ENCODE assay signal across 32 cellular contexts in the genomic region with DNA sequence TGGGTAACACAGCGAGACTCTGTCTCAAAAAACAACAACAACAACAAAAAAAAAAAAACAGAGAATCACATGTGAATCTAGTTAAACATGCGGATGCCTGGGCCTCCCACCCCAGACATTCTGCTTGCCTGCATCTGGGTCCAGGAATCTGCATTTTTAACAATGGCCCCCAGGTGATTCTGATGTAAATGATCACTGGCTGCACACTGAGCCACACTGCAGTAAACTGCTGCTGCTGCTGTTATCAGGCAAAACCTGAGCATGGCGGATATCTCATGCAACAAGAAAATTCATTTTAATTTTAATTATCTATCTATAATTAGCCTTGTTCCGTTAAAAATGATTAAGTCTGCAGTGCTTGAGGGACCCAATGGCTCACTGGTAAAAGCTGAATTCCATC.
"Had no signal": no experiment of that assay in that cellular context is flagged by ENCODE, and none has a peak within 500 bp of the region (broad histone marks: within the 10 kb centered on the region; RNA-seq: fewer than 3 reads in every experiment).

No MANE protein-coding gene starts in this region.

- H3K4me1 Mint-ChIP-seq: activated CD8-positive, alpha-beta memory T cell treated with anti-CD3 and anti-CD28 coated beads, Interleukin-2, amount 10 ng/mL, durations not matched to agents 7 days and 5 days; central memory CD8-positive, alpha-beta T cell had no signal

- H3K9me3 Mint-ChIP-seq: activated naive CD4-positive, alpha-beta T cell treated with anti-CD3 and anti-CD28 coated beads, Interleukin-2, amount 50 U/mL, for 24 hours had no signal

- H3K36me3 ChIP-seq: ascending aorta, MG63, SJSA1 had no signal

- H3K36me3 Mint-ChIP-seq: activated naive CD4-positive, alpha-beta T cell treated with anti-CD3 and anti-CD28 coated beads, Interleukin-2, amount 50 U/mL, for 24 hours had no signal

- H3K27me3 ChIP-seq: ascending aorta, body of pancreas, MG63 had no signal

- H3K9me3 ChIP-seq: ascending aorta, body of pancreas, MG63, SJSA1 had no signal

- DNase-seq: activated CD4-positive, alpha-beta T cell treated with anti-CD3 and anti-CD28 coated beads for 48 hours; activated CD4-positive, alpha-beta T cell treated with anti-CD3 and anti-CD28 coated beads, Interleukin-2, amount 50 U/mL, for 48 hours; activated CD4-positive, CD25-positive, alpha-beta regulatory T cell treated with anti-CD3 and anti-CD28 coated beads, Interleukin-2, amount 50 U/mL, for 72 hours; activated CD8-positive, alpha-beta memory T cell treated with anti-CD3 and anti-CD28 coated beads, Interleukin-2, amount 10 ng/mL, durations not matched to agents 7 days and 5 days; activated effector memory CD4-positive, alpha-beta T cell treated with Interleukin-2 at 50 U/mL for 16 hours; activated naive CD4-positive, alpha-beta T cell; activated T-cell treated with anti-CD3 and anti-CD28 coated beads, Interleukin-2, amount 50 U/mL, for 24 hours; amniotic stem cell; body of pancreas; MG63; MV-4-11; NCI-H1092 treated with DMSO at 0.1 percent for 48 hours; NCI-H1417 treated with DMSO at 0.1 percent for 48 hours; NCI-H1694; NCI-H2029; NCI-H2107; NCI-H510A treated with DMSO at 0.1 percent for 48 hours; NCI-H69; NK-92 treated with Interleukin-12 subunit alpha and Interleukin-12 subunit beta, amount 100 ng/mL, for 24 hours; OCI-M1; SHP77; SW 1271 had no signal

- H3K27ac Mint-ChIP-seq: activated CD8-positive, alpha-beta memory T cell treated with anti-CD3 and anti-CD28 coated beads, Interleukin-2, amount 10 ng/mL, durations not matched to agents 7 days and 5 days; activated naive CD4-positive, alpha-beta T cell treated with anti-CD3 and anti-CD28 coated beads, Interleukin-2, amount 50 U/mL, for 24 hours; activated T-cell treated with anti-CD3 and anti-CD28 coated beads, Interleukin-2, amount 50 U/mL, for 24 hours; activated T-helper 1 cell treated with anti-CD3 and anti-CD28 coated beads, Interleukin-12 subunit alpha, Interleukin-12 subunit beta, Interleukin-2, Interleukin-4 antibody, amounts not matched to agents 30 ng/mL and 10 ng/mL and 1 ng/mL, durations not matched to agents 14 hours and 24 hours and 36 hours; T-helper 1 cell treated with Interleukin-12 subunit alpha and Interleukin-12 subunit beta and Interleukin-4 antibody, amounts not matched to agents 30 μg/mL and 1 μg/mL, for 36 hours had no signal

- H3K4me1 ChIP-seq: ascending aorta, body of pancreas, SJSA1 had no signal

- ATAC-seq: activated CD8-positive, alpha-beta memory T cell treated with anti-CD3 and anti-CD28 coated beads, Interleukin-2, amount 10 ng/mL, durations not matched to agents 7 days and 5 days; Panc1; SK-N-SH treated with all-trans-retinoic acid at 6 μM for 48 hours had no signal

- H3K27ac ChIP-seq: ascending aorta, body of pancreas, RWPE1, SJSA1 had no signal

- H3K4me3 ChIP-seq: ascending aorta, body of pancreas, MG63, SJSA1 had no signal

- FAIRE-seq: bronchial epithelial cell had no signal

- H3K4me3 Mint-ChIP-seq: activated CD8-positive, alpha-beta memory T cell treated with anti-CD3 and anti-CD28 coated beads, Interleukin-2, amount 10 ng/mL, durations not matched to agents 7 days and 5 days; activated naive CD4-positive, alpha-beta T cell treated with anti-CD3 and anti-CD28 coated beads, Interleukin-2, amount 50 U/mL, for 24 hours; activated T-cell treated with anti-CD3 and anti-CD28 coated beads, Interleukin-2, amount 50 U/mL, for 24 hours; activated T-helper 1 cell treated with anti-CD3 and anti-CD28 coated beads, Interleukin-12 subunit alpha, Interleukin-12 subunit beta, Interleukin-2, Interleukin-4 antibody, amounts not matched to agents 30 ng/mL and 10 ng/mL and 1 ng/mL, durations not matched to agents 14 hours and 24 hours and 36 hours; central memory CD8-positive, alpha-beta T cell; T-helper 1 cell treated with Interleukin-12 subunit alpha and Interleukin-12 subunit beta and Interleukin-4 antibody, amounts not matched to agents 30 μg/mL and 1 μg/mL, for 36 hours had no signal

- H3K27me3 Mint-ChIP-seq: activated naive CD4-positive, alpha-beta T cell treated with anti-CD3 and anti-CD28 coated beads, Interleukin-2, amount 50 U/mL, for 24 hours; activated T-cell treated with anti-CD3 and anti-CD28 coated beads, Interleukin-2, amount 50 U/mL, for 24 hours had no signal
